In genomic region chrX:920234-920799, GRCh38 we compare ENCODE assay signal across 18 cellular contexts.
A peak's percentile ranks its signal among the peaks of the same experiment; 100 is the strongest.
DNase-seq lines count a peak whose midpoint lies in the region; ATAC-seq and TF ChIP-seq lines count a peak whose summit lies in the region.
"Had no signal": no experiment of that assay in that cellular context is flagged by ENCODE, and none has a peak within 500 bp of the region (broad histone marks: within the 10 kb centered on the region; RNA-seq: fewer than 3 reads in every experiment).

No MANE protein-coding gene starts in this region.

- no peak overlapping the region for H3K27ac ChIP-seq in hepatocyte
- H3K27ac ChIP-seq in PC-3 (ENCODE audit: low read length): no peak overlapping the region
- H3K27ac ChIP-seq: BLaER1, HL-60 had no signal

- H3K4me2 ChIP-seq in hepatocyte: peak overlapping the region; percentile 57
- no peak overlapping the region for H3K4me2 ChIP-seq in PC-3 (ENCODE audit: low read length)
- H3K4me2 ChIP-seq: BLaER1 had no signal

- H3K9me2 ChIP-seq in hepatocyte (replicated peaks; ENCODE audit: insufficient read depth): no peaks in the 10 kb centered on the region
- H3K9me2 ChIP-seq in PC-3 (replicated peaks; ENCODE audit: low read length): no peaks in the 10 kb centered on the region

- 59% methylated on average over 25 of the region's 25 CpGs for WGBS in hepatocyte (ENCODE audit: low lambda C conversion rate, missing lambda C conversion rate)

- intact Hi-C loops in PC-3 (cut with micrococcal nuclease): no loop called here

- H3K27me3 ChIP-seq in hepatocyte: no peaks in the 10 kb centered on the region
- H3K27me3 ChIP-seq in PC-3 (ENCODE audit: low read length): 0 out of 2 replicates have a peak, but pooled peaks cover 8% of the 10 kb centered on the region
- H3K27me3 ChIP-seq: BLaER1 had no signal

- no peaks in the 10 kb centered on the region for H3K36me3 ChIP-seq in hepatocyte (replicated peaks; ENCODE audit: insufficient read depth, low read depth)
- H3K36me3 ChIP-seq in PC-3 (ENCODE audit: low read depth, low read length): no peaks in the 10 kb centered on the region
- H3K36me3 ChIP-seq: BLaER1 had no signal

- H3K9ac ChIP-seq in PC-3 (ENCODE audit: low read length): no peak overlapping the region
- H3K9ac ChIP-seq: BLaER1 had no signal

- peak; percentile 37 for DNase-seq in ELF-1 (ENCODE audit: low read depth, low spot score)
- DNase-seq in RPMI8226: peak; percentile 79
- peak; percentile 38 for DNase-seq in hepatocyte (ENCODE audit: low spot score)
- DNase-seq in skeletal muscle cell (ENCODE audit: low read depth): peak; percentile 36
- DNase-seq in HUDEP-2 (lab: John Stamatoyannopoulos, UW; ENCODE audit: unreplicated experiment in 76 of 76): no peak
- no peak for DNase-seq in PC-3
- no peak for DNase-seq in SW 1271 (lab: John Stamatoyannopoulos, UW)
- DNase-seq: activated CD4-positive, alpha-beta T cell treated with anti-CD3 and anti-CD28 coated beads, Interleukin-2, amount 50 U/mL, for 48 hours; aorta; dermis blood vessel endothelial cell; DMS79; NCI-H1694; NCI-H446; right cardiac atrium had no signal

- H3K4me1 ChIP-seq in hepatocyte (ENCODE audit: insufficient read depth): no peaks in the 10 kb centered on the region
- H3K4me1 ChIP-seq in PC-3 (ENCODE audit: insufficient read depth, low read length): no peaks in the 10 kb centered on the region
- H3K4me1 ChIP-seq: BLaER1 had no signal

- H4K20me1 ChIP-seq in hepatocyte (ENCODE audit: insufficient read depth, poor library complexity, severe bottlenecking) (no peaks in the 10 kb centered on the region), PC-3 (ENCODE audit: low read length) (no peaks in the 10 kb centered on the region)
- H4K20me1 ChIP-seq: BLaER1 had no signal

- no peak overlapping the region for H3K4me3 ChIP-seq in hepatocyte
- H3K4me3 ChIP-seq in skeletal muscle cell (ENCODE audit: low read depth, low read length): peak overlapping the region; percentile 28
- H3K4me3 ChIP-seq in PC-3 (ENCODE audit: low read length): no peak overlapping the region
- H3K4me3 ChIP-seq: BLaER1 had no signal

- no peaks in the 10 kb centered on the region for H3K9me3 ChIP-seq in hepatocyte (ENCODE audit: low read depth)
- H3K9me3 ChIP-seq in PC-3 (ENCODE audit: low read length): no peaks in the 10 kb centered on the region
- H3K9me3 ChIP-seq: BLaER1 had no signal

- H3F3A ChIP-seq in PC-3 (ENCODE audit: low read length, unreplicated experiment): no peaks in the 10 kb centered on the region

- CTCF ChIA-PET in PC-3 (lab: Charles Lee): no interaction called here

- no peak overlapping the region for H2AFZ ChIP-seq in hepatocyte
- H2AFZ ChIP-seq in PC-3 (ENCODE audit: low read length): no peak overlapping the region

- POLR2A ChIA-PET in PC-3 (lab: Charles Lee; ENCODE audit: unreplicated experiment): no interaction called here

- TF ChIP-seq CTCF in hepatocyte (IDR thresholded peaks at IDR 0.05; ENCODE audit: poor library complexity) (no peak), PC-3 (conservative IDR thresholded peaks at IDR 0.05; ENCODE audit: low read depth, low read length) (no peak)

- ATAC-seq in PC-3 (no peak), GM18909 (IDR thresholded peaks at IDR 0.05; ENCODE audit: poor library complexity, unreplicated experiment) (no peak)
- ATAC-seq: right cardiac atrium; stimulated activated effector memory CD8-positive, alpha-beta T cell treated with anti-CD3 and anti-CD28 coated beads, Interleukin-12 subunit alpha, Interleukin-12 subunit beta, amount 100 ng/mL, for 72 hours had no signal

- H3K79me2 ChIP-seq in hepatocyte: no peaks in the 10 kb centered on the region
- no peaks in the 10 kb centered on the region for H3K79me2 ChIP-seq in PC-3 (ENCODE audit: low read length)

- BruUV-seq in PC-3 (replicated peaks; lab: Mats Ljungman, UMichigan): no TSS peak

Comparison
In these comparisons a context has a peak if more than half of its experiments do, and no peak if none do; other contexts are left out.
1. DNase-seq: peak in ELF-1 (single experiment), RPMI8226 (single experiment), hepatocyte (single experiment) and skeletal muscle cell (single experiment); none in HUDEP-2 (0 of 76), PC-3 (single experiment) and SW 1271 (0 of 2).